In genomic region chr17:50355701-50356341, GRCh38 we compare ENCODE assay signal across 17 cellular contexts. TPM values are rescaled to one million over a fixed set of nuclear protein-coding genes. Genes with fewer than 3 reads are reported as not detected.
DNase-seq lines count a peak whose midpoint lies in the region; ATAC-seq and TF ChIP-seq lines count a peak whose summit lies in the region.
"Had no signal": no experiment of that assay in that cellular context is flagged by ENCODE, and none has a peak within 500 bp of the region (broad histone marks: within the 10 kb centered on the region; RNA-seq: fewer than 3 reads in every experiment).

No MANE protein-coding gene starts in this region.

- H3K9me3 ChIP-seq in hepatocyte (ENCODE audit: low read depth) (no peaks in the 10 kb centered on the region), spleen (no peaks in the 10 kb centered on the region), testis (no peaks in the 10 kb centered on the region)
- H3K9me3 ChIP-seq: Peyer's patch had no signal

- no peak overlapping the region for H3K27ac Mint-ChIP-seq in activated T-cell treated with anti-CD3 and anti-CD28 coated beads, Interleukin-2, amount 50 U/mL, for 72 hours
- H3K27ac Mint-ChIP-seq: CD4-positive, CD25-positive, alpha-beta regulatory T cell had no signal

- H3K4me3 ChIP-seq in hepatocyte = no peak overlapping the region
- no peak overlapping the region for H3K4me3 ChIP-seq in spleen
- no peak overlapping the region for H3K4me3 ChIP-seq in testis
- H3K4me3 ChIP-seq: Peyer's patch had no signal

- H3K9me2 ChIP-seq in hepatocyte (replicated peaks; ENCODE audit: insufficient read depth) = no peaks in the 10 kb centered on the region

- H2AFZ ChIP-seq in hepatocyte = no peak overlapping the region

- H3K27me3 ChIP-seq in hepatocyte = no peaks in the 10 kb centered on the region
- H3K27me3 ChIP-seq in spleen (replicated peaks in 1 of 7) = no peaks in the 10 kb centered on the region
- no peaks in the 10 kb centered on the region for H3K27me3 ChIP-seq in testis
- H3K27me3 ChIP-seq: Peyer's patch had no signal

- WGBS in hepatocyte (ENCODE audit: low lambda C conversion rate, missing lambda C conversion rate) = 97% methylated on average over 20 of the region's 20 CpGs
- 79 to 93% (median 91%) methylated on average over 5 to 20 of the region's 20 CpGs for WGBS in spleen, 5 donors
- WGBS in testis, 2 donors = 87 to 93% methylated on average over 3 to 20 of the region's 20 CpGs

- H3K36me3 ChIP-seq in hepatocyte (replicated peaks; ENCODE audit: insufficient read depth, low read depth) = no peaks in the 10 kb centered on the region
- H3K36me3 ChIP-seq in spleen = peaks cover 0 to 92% (median 67%) of the 10 kb centered on the region in 6 donors
- H3K36me3 ChIP-seq in testis (ENCODE audit: low read depth, missing control alignments) = no peaks in the 10 kb centered on the region

- intact Hi-C loops in spleen (cut with DNase I; ENCODE audit: low total_unique reads) = no loop called here
- intact Hi-C loops in testis (cut with DNase I; ENCODE audit: low total_unique reads) = no loop called here

- H3K27ac ChIP-seq in hepatocyte (no peak overlapping the region), spleen (no peak overlapping the region), testis (no peak overlapping the region)
- H3K27ac ChIP-seq: Peyer's patch had no signal

- no peaks in the 10 kb centered on the region for H3K4me1 ChIP-seq in hepatocyte (ENCODE audit: insufficient read depth)
- peaks cover 0 to 5% (median 0%) of the 10 kb centered on the region in 6 donors for H3K4me1 ChIP-seq in spleen
- H3K4me1 ChIP-seq in testis = peaks cover 22% of the 10 kb centered on the region
- H3K4me1 ChIP-seq: Peyer's patch had no signal

- peaks cover 4% of the 10 kb centered on the region for H3K4me1 Mint-ChIP-seq in activated T-cell treated with anti-CD3 and anti-CD28 coated beads, Interleukin-2, amount 50 U/mL, for 72 hours (ENCODE audit: low read depth)

- no peak for TF ChIP-seq POLR2A in spleen (IDR thresholded peaks at IDR 0.05)
- TF ChIP-seq POLR2A in testis (IDR thresholded peaks at IDR 0.05) = no peak

- H3K27me3 Mint-ChIP-seq in activated T-cell treated with anti-CD3 and anti-CD28 coated beads, Interleukin-2, amount 50 U/mL, for 72 hours (ENCODE audit: low read depth) = no peaks in the 10 kb centered on the region
- H3K27me3 Mint-ChIP-seq: CD4-positive, CD25-positive, alpha-beta regulatory T cell had no signal

- H3K9me3 Mint-ChIP-seq in activated T-cell treated with anti-CD3 and anti-CD28 coated beads, Interleukin-2, amount 50 U/mL, for 72 hours = no peaks in the 10 kb centered on the region
- H3K9me3 Mint-ChIP-seq: CD4-positive, CD25-positive, alpha-beta regulatory T cell had no signal

- H3K4me2 ChIP-seq in hepatocyte = no peak overlapping the region

- no peak overlapping the region for H3K4me3 Mint-ChIP-seq in activated T-cell treated with anti-CD3 and anti-CD28 coated beads, Interleukin-2, amount 50 U/mL, for 72 hours
- H3K4me3 Mint-ChIP-seq: CD4-positive, CD25-positive, alpha-beta regulatory T cell had no signal

- H4K20me1 ChIP-seq in hepatocyte (ENCODE audit: insufficient read depth, poor library complexity, severe bottlenecking) = no peaks in the 10 kb centered on the region

- DNase-seq in activated T-cell treated with anti-CD3 and anti-CD28 coated beads, Interleukin-2, amount 50 U/mL, for 1 hour = peak; percentile 15
- DNase-seq in activated T-cell treated with anti-CD3 and anti-CD28 coated beads, Interleukin-2, amount 50 U/mL, for 72 hours = no peak
- DNase-seq in MV-4-11 (lab: John Stamatoyannopoulos, UW) (peak; percentile 31), hepatocyte (ENCODE audit: low spot score) (peak; percentile 7), spleen (peak; percentile 67), testis (no peak), iPS-NIHi11 (ENCODE audit: low spot score) (no peak)
- DNase-seq: AML-193; CD4-positive, CD25-positive, alpha-beta regulatory T cell; GF-D8; GOT3; NCI-H1417 treated with DMSO at 0.1 percent for 48 hours; NCI-H2029; NCI-H510A treated with DMSO at 0.1 percent for 48 hours; SHP77 had no signal

- no peaks in the 10 kb centered on the region for H3K79me2 ChIP-seq in hepatocyte

- TF ChIP-seq CTCF in hepatocyte (IDR thresholded peaks at IDR 0.05; ENCODE audit: poor library complexity) (no peak), spleen (IDR thresholded peaks at IDR 0.05 in 8 of 11, conservative IDR thresholded peaks at IDR 0.05 in 3 of 11) (no peak), testis (IDR thresholded peaks at IDR 0.05) (no peak)

- no peak for ATAC-seq in activated T-cell treated with anti-CD3 and anti-CD28 coated beads, Interleukin-2, amount 50 U/mL, for 72 hours (replicated peaks in 1 of 2)
- ATAC-seq in HG03175 (IDR thresholded peaks at IDR 0.05; ENCODE audit: unreplicated experiment) = no peak

- H3K36me3 Mint-ChIP-seq in activated T-cell treated with anti-CD3 and anti-CD28 coated beads, Interleukin-2, amount 50 U/mL, for 72 hours (ENCODE audit: insufficient read depth in 2 of 2) = no peaks in the 10 kb centered on the region

RNA-seq across cellular contexts. Expression of gene XYLT2, which starts 9.9 kb away (rescaled TPM):
- 10 to 100 TPM; 24.2 to 43.8 TPM for total RNA-seq in activated T-cell treated with anti-CD3 and anti-CD28 coated beads, Interleukin-2, amount 50 U/mL, for 72 hours
- total RNA-seq in hepatocyte (26.8 and 27.4 TPM in 2 replicates), spleen (10 to 100 TPM; 17.9 to 27.3 (median 23.3) TPM), testis (10 to 100 TPM; 37.6 to 47.4 TPM)
- polyA plus RNA-seq in hepatocyte (18.3 and 19.9 TPM in 2 replicates), spleen (10 to 100 TPM; 10.0 to 19.1 (median 14.2) TPM), testis (ENCODE audit: insufficient read depth, low read depth, low replicate concordance) (44.1 TPM)

RNA-seq across cellular contexts. Expression of gene MRPL27, which starts 17.2 kb away (rescaled TPM):
- total RNA-seq in activated T-cell treated with anti-CD3 and anti-CD28 coated beads, Interleukin-2, amount 50 U/mL, for 72 hours = 10 to 100 TPM; 44.6 to 45.9 TPM
- total RNA-seq in hepatocyte (83.0 and 98.5 TPM in 2 replicates), spleen (10 to 100 TPM; 26.4 to 40.7 (median 34.0) TPM), testis (10 to 100 TPM; 54.5 to 69.1 TPM)
- polyA plus RNA-seq in hepatocyte (139 TPM in 2 replicates), spleen (100 to 1,000 TPM in 1 of 3 donors, 10 to 100 TPM in 2; 85.3 to 102 (median 92.8) TPM), testis (ENCODE audit: insufficient read depth, low read depth, low replicate concordance) (65.1 TPM)

RNA-seq across cellular contexts. Expression of gene EME1, which starts 17.2 kb away (rescaled TPM):
- total RNA-seq in activated T-cell treated with anti-CD3 and anti-CD28 coated beads, Interleukin-2, amount 50 U/mL, for 72 hours = 10 to 100 TPM; 42.9 to 43.1 TPM
- total RNA-seq in hepatocyte = 1.9 and 2.1 TPM in 2 replicates
- 5.1 and 7.2 TPM in 2 replicates for polyA plus RNA-seq in hepatocyte
- 1 to 10 TPM in 6 of 7 donors, under 1 TPM in 1; 0.66 to 3.6 (median 1.9) TPM for total RNA-seq in spleen
- polyA plus RNA-seq in spleen = 1 to 10 TPM; 1.1 to 3.0 (median 1.9) TPM
- 10 to 100 TPM; 15.6 to 19.3 TPM for total RNA-seq in testis
- 22.8 TPM for polyA plus RNA-seq in testis (ENCODE audit: insufficient read depth, low read depth, low replicate concordance)

RNA-seq across cellular contexts. Expression of gene LRRC59, which starts 41.5 kb away (rescaled TPM):
- total RNA-seq in activated T-cell treated with anti-CD3 and anti-CD28 coated beads, Interleukin-2, amount 50 U/mL, for 72 hours = 10 to 100 TPM; 57.6 to 63.6 TPM
- total RNA-seq in hepatocyte (97.9 and 121 TPM in 2 replicates), spleen (10 to 100 TPM; 38.9 to 71.3 (median 47.0) TPM), testis (10 to 100 TPM; 56.0 to 62.2 TPM)
- polyA plus RNA-seq in hepatocyte (82.3 and 105 TPM in 2 replicates), spleen (10 to 100 TPM; 12.5 to 23.6 (median 18.8) TPM), testis (ENCODE audit: insufficient read depth, low read depth, low replicate concordance) (74.4 TPM)

Comparison
In these comparisons a context has a peak if more than half of its experiments do, and no peak if none do; other contexts are left out.
1. DNase-seq: peak in activated T-cell treated with anti-CD3 and anti-CD28 coated beads, Interleukin-2, amount 50 U/mL, for 1 hour (single experiment), MV-4-11 (single experiment), hepatocyte (single experiment) and spleen (single experiment); none in activated T-cell treated with anti-CD3 and anti-CD28 coated beads, Interleukin-2, amount 50 U/mL, for 72 hours (0 of 2), testis (single experiment) and iPS-NIHi11 (single experiment).